10 cellular contexts compared by ENCODE assay signal in genomic region chr18:49944681-49945080, GRCh38.
DNase-seq lines count a peak whose midpoint lies in the region; ATAC-seq, FAIRE-seq and TF ChIP-seq lines count a peak whose summit lies in the region.
"Had no signal": no experiment of that assay in that cellular context is flagged by ENCODE, and none has a peak within 500 bp of the region (broad histone marks: within the 10 kb centered on the region; RNA-seq: fewer than 3 reads in every experiment).

No MANE protein-coding gene starts in this region.

- no peak overlapping the region for H3K4me3 ChIP-seq in epithelial cell of proximal tubule (ENCODE audit: low read depth, low read length)
- no peak overlapping the region for H3K4me3 ChIP-seq in pancreas

- H3K27ac ChIP-seq in pancreas (no peak overlapping the region), RWPE1 (no peak overlapping the region)

- peak; percentile 9 to 15 for DNase-seq in SHP77 (lab: John Stamatoyannopoulos, UW)
- DNase-seq in SHP77 treated with DMSO at 0.1 percent for 48 hours (lab: John Stamatoyannopoulos, UW) = no peak
- peak; percentile 33 for DNase-seq in NAMALWA (ENCODE audit: low spot score)
- DNase-seq in epithelial cell of proximal tubule (ENCODE audit: low read depth) = no peak
- DNase-seq in pancreas = no peak
- DNase-seq in NCI-H1105 treated with DMSO at 0.1 percent for 48 hours (lab: John Stamatoyannopoulos, UW) = no peak
- no peak for DNase-seq in RWPE1 (ENCODE audit: low spot score)
- DNase-seq: NCI-H1694, T1000 had no signal

- no peaks in the 10 kb centered on the region for H3K9me3 ChIP-seq in pancreas

- ATAC-seq in pancreas (peak in 3 of 4 donors; percentile 35 to 72 (median 70)), HG03342 (IDR thresholded peaks at IDR 0.05; ENCODE audit: unreplicated experiment) (no peak)

- POLR2A ChIA-PET in RWPE1 (lab: Yijun Ruan, JAX; ENCODE audit: low non-redundant PET) = no interaction called here

- H3K27me3 ChIP-seq in pancreas = no peaks in the 10 kb centered on the region

- no peaks in the 10 kb centered on the region for H3K4me1 ChIP-seq in pancreas

- intact Hi-C loops in pancreas (cut with DNase I) = no loop called here

- WGBS in pancreas, 2 donors = 78 to 80% methylated on average over 8 of the region's 8 CpGs

- no peak for FAIRE-seq in pancreas (lab: Jason Lieb, UNC)

- CTCF ChIA-PET in RWPE1 (lab: Yijun Ruan, JAX) = no interaction called here

- TF ChIP-seq CTCF in epithelial cell of proximal tubule (conservative IDR thresholded peaks at IDR 0.05; ENCODE audit: low read depth, low read length) (peak; percentile 32), pancreas (IDR thresholded peaks at IDR 0.05) (no peak), RWPE1 (conservative IDR thresholded peaks at IDR 0.05; ENCODE audit: low read depth) (no peak)

- H3K36me3 ChIP-seq in pancreas = no peaks in the 10 kb centered on the region

Comparison
In these comparisons a context has a peak if more than half of its experiments do, and no peak if none do; other contexts are left out.
1. DNase-seq: peak in SHP77 (2 of 2) and NAMALWA (single experiment); none in SHP77 treated with DMSO at 0.1 percent for 48 hours (single experiment), epithelial cell of proximal tubule (single experiment), pancreas (0 of 6), NCI-H1105 treated with DMSO at 0.1 percent for 48 hours (single experiment) and RWPE1 (single experiment).